In the genomic region with DNA sequence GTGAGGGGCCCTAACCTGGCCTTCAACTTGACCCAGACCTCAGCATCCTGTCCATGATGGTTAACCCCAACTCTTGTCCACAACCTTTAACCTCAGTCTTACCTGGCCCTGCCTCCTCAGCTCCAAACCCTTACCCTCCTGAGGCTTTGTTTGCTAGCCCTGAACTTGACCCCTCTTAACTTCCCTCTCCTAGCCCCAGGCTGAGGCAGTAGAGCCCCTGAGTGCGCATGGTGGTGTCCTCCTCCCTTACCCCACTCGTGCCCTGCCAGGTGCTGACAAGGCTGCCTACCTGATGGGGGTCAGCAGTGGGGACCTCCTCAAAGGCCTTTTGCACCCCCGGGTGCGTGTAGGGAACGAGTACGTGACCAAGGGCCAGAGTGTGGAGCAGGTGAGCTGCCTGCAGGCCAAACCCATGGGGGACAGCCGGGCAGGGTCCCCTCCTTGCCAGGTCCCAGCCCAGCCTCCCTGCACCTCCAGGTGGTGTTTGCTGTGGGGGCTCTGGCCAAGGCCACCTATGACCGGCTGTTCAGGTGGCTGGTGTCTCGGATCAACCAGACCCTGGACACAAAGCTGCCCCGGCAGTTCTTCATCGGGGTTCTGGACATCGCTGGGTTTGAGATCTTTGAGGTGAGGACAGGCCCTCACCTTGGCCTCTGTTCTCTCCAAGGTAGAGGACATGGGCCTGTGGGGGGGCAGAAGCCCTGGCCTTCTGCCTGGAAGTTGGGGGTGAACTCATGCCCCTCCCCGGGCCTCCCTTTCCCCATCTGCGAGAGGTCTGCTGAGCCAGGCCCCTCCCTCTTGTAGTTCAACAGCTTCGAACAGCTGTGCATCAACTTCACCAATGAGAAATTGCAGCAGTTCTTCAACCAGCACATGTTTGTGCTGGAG, we compare ENCODE assay signal across 26 cellular contexts. TPM values are rescaled to one million over a fixed set of nuclear protein-coding genes. Genes with fewer than 3 reads are reported as not detected.
DNase-seq lines count a peak whose midpoint lies in the region; ATAC-seq and TF ChIP-seq lines count a peak whose summit lies in the region.
"Had no signal": no experiment of that assay in that cellular context is flagged by ENCODE, and none has a peak within 500 bp of the region (broad histone marks: within the 10 kb centered on the region; RNA-seq: fewer than 3 reads in every experiment).

No MANE protein-coding gene starts in this region.

- ATAC-seq in heart left ventricle (peak in 3 of 4 donors; percentile 14 to 16 (median 15)), mucosa of descending colon (no peak), HG03175 (IDR thresholded peaks at IDR 0.05; ENCODE audit: unreplicated experiment) (no peak)
- ATAC-seq: GM23338 had no signal

- no peak for TF ChIP-seq CTCF in heart left ventricle (IDR thresholded peaks at IDR 0.05)
- no peak for TF ChIP-seq CTCF in mucosa of descending colon (IDR thresholded peaks at IDR 0.05)

- intact Hi-C loops in heart left ventricle (cut with DNase I), result no loop called here
- intact Hi-C loops in mucosa of descending colon (cut with DNase I, micrococcal nuclease), result no loop called here

- DNase-seq in NCI-H82 (lab: John Stamatoyannopoulos, UW), result peak; percentile 25
- no peak for DNase-seq in NCI-H82 treated with DMSO at 0.1 percent for 48 hours (lab: John Stamatoyannopoulos, UW; ENCODE audit: unreplicated experiment)
- peak in 3 of 5 donors; percentile 27 to 68 (median 57) for DNase-seq in heart left ventricle
- peak in 2 of 3 donors; percentile 27 to 36 for DNase-seq in mucosa of descending colon
- no peak for DNase-seq in substantia nigra (lab: John Stamatoyannopoulos, UW)
- no peak for DNase-seq in activated CD4-positive, alpha-beta T cell treated with anti-CD3 and anti-CD28 coated beads for 4 hours
- DNase-seq in NCI-H1417 treated with DMSO at 0.1 percent for 48 hours (lab: John Stamatoyannopoulos, UW), result no peak
- DNase-seq: activated CD4-positive, alpha-beta T cell treated with anti-CD3 and anti-CD28 coated beads, Interleukin-2, amount 50 U/mL, for 4 hours; activated CD4-positive, CD25-positive, alpha-beta regulatory T cell; activated CD8-positive, alpha-beta memory T cell treated with anti-CD3 and anti-CD28 coated beads, Interleukin-2, amount 50 U/mL, for 48 hours; dermis blood vessel endothelial cell; islet precursor cell; NCI-H187; NCI-H526; sigmoid colon; stimulated activated CD4-positive, alpha-beta T cell treated with anti-CD3 and anti-CD28 coated beads, Interleukin-15, amount 100 ng/mL, for 24 hours; stimulated activated naive CD4-positive, alpha-beta T cell had no signal

- no peaks in the 10 kb centered on the region for H3K27me3 ChIP-seq in heart left ventricle
- H3K27me3 ChIP-seq: vagina had no signal

- H3K27ac ChIP-seq in heart left ventricle (peak overlapping the region in 8 of 12 donors; percentile 5 to 95 (median 57)), substantia nigra (ENCODE audit: low read depth, low read length, poor library complexity, severe bottlenecking) (peak overlapping the region; percentile 43)
- H3K27ac ChIP-seq: parathyroid adenoma, sigmoid colon, SJSA1, vagina had no signal

- H3K4me1 ChIP-seq in heart left ventricle (peaks cover 3 to 89% (median 43%) of the 10 kb centered on the region in 12 donors), mucosa of descending colon (ENCODE audit: low read depth) (peaks cover 18% of the 10 kb centered on the region)
- H3K4me1 ChIP-seq: parathyroid adenoma, sigmoid colon, SJSA1 had no signal

- H3K9me3 ChIP-seq in heart left ventricle, result no peaks in the 10 kb centered on the region
- no peaks in the 10 kb centered on the region for H3K9me3 ChIP-seq in mucosa of descending colon
- H3K9me3 ChIP-seq: sigmoid colon, SJSA1, vagina had no signal

- 39 to 49% (median 44%) methylated on average over 11 to 15 of the region's 15 CpGs for WGBS in heart left ventricle, 4 donors

- H3K36me3 ChIP-seq in heart left ventricle, result peaks cover 0 to 56% (median 30%) of the 10 kb centered on the region in 9 donors
- H3K36me3 ChIP-seq in mucosa of descending colon (ENCODE audit: low read depth), result no peaks in the 10 kb centered on the region
- H3K36me3 ChIP-seq: sigmoid colon, SJSA1, vagina had no signal

- H3K4me3 ChIP-seq in heart left ventricle (peak overlapping the region in 2 of 12 donors; percentile 0 to 4), mucosa of descending colon (no peak overlapping the region)
- H3K4me3 ChIP-seq: GM23338, sigmoid colon, SJSA1, vagina had no signal

- no peak for TF ChIP-seq POLR2A in heart left ventricle (IDR thresholded peaks at IDR 0.05)

RNA-seq across cellular contexts. Expression of a gene that starts 31.9 kb away (rescaled TPM):
- total RNA-seq in heart left ventricle (100 to 1,000 TPM in 7 of 9 donors, 10 to 100 TPM in 2; 50.7 to 306 (median 144) TPM), mucosa of descending colon (1 to 10 TPM in 1 of 3 donors, under 1 TPM in 2; 0.76 to 1.9 (median 0.99) TPM)
- 100 to 1,000 TPM in 1 of 2 donors, 10 to 100 TPM in 1; 12.8 to 448 TPM for polyA plus RNA-seq in heart left ventricle
- total RNA-seq: A172, frontal cortex, IMR-90, SJSA1 had no signal
- polyA plus RNA-seq: neural cell had no signal

RNA-seq across cellular contexts. Expression of a gene that starts 31.9 kb away (rescaled TPM):
- total RNA-seq in heart left ventricle (10 to 100 TPM; 17.8 to 38.1 (median 26.8) TPM), mucosa of descending colon (10 to 100 TPM; 45.2 to 97.3 (median 91.8) TPM)
- polyA plus RNA-seq in heart left ventricle, result 10 to 100 TPM; 32.3 to 38.7 TPM

Comparison
In these comparisons a context has a peak if more than half of its experiments do, and no peak if none do; other contexts are left out.
1. DNase-seq: peak in NCI-H82 (single experiment), heart left ventricle (3 of 5) and mucosa of descending colon (2 of 3); none in NCI-H82 treated with DMSO at 0.1 percent for 48 hours (single experiment), substantia nigra (0 of 49), activated CD4-positive, alpha-beta T cell treated with anti-CD3 and anti-CD28 coated beads for 4 hours (0 of 2) and NCI-H1417 treated with DMSO at 0.1 percent for 48 hours (single experiment).
2. ATAC-seq: peak in heart left ventricle (3 of 4); none in mucosa of descending colon (single experiment) and HG03175 (single experiment).
3. RNA of a gene that starts 31.9 kb away (total RNA-seq): 50.7 to 306 TPM in heart left ventricle; 0.76 to 1.9 TPM in mucosa of descending colon; every median in the first group is over 10 times any median in the second.